Comparison of ENCODE assay signal across 8 cellular contexts in the genomic region with DNA sequence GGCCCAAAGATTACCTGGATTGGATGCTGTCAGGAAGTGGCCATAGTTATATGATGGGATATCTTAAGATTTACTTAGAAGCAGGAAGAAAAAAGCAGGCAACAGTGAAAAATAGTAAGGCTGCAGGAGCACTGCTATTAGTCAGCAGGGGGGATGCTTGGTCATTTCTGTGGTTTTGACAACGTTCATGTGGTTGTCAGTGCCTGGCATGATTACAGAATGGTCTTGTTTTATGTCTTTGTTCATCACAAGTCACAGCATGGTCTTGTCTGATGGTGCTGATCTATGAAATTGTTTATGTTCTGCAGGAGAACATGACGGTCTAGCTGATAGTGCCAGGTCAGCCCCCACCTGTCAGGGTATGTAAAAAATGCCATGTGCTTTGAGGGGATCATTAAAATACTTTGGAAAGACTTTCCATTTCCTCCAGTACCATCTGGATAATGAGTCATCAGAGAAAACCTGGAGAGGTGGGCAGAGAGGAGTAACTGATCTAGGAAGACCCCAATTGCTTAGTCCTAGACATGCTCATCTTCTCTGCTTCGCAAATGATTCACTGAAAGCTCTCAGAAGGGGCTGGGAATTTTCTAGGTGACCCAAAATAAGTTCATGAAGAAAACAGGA. TPM values are rescaled to one million over a fixed set of nuclear protein-coding genes. Genes with fewer than 3 reads are reported as not detected.
A peak's percentile ranks its signal among the peaks of the same experiment; 100 is the strongest.
DNase-seq lines count a peak whose midpoint lies in the region; ATAC-seq and TF ChIP-seq lines count a peak whose summit lies in the region.

No MANE protein-coding gene starts in this region.

- no peak for TF ChIP-seq POLR2A in esophagus muscularis mucosa (IDR thresholded peaks at IDR 0.05; ENCODE audit: low read depth)

- in situ Hi-C loops in GM13976 (cut with MboI; ENCODE audit: low sequenced_read_pairs, unreplicated experiment): no loop called here

- TF ChIP-seq CTCF in GM13976 (IDR thresholded peaks at IDR 0.05; ENCODE audit: borderline replicate concordance, control extremely low read depth, extremely low read depth, insufficient read depth, missing control alignments) (no peak), SK-N-SH (IDR thresholded peaks at IDR 0.05) (no peak), esophagus muscularis mucosa (IDR thresholded peaks at IDR 0.05) (no peak)

- TF ChIP-seq EP300 in SK-N-SH (IDR thresholded peaks at IDR 0.05; ENCODE audit: borderline replicate concordance in 1 of 2, low read depth in 1 of 2, low read length in 1 of 2) (peak in 1 of 2 experiments; percentile 57; a peak in 1 of 4 replicates), esophagus muscularis mucosa (IDR thresholded peaks at IDR 0.05) (no peak)

- H3K36me3 ChIP-seq in SK-N-SH (replicated peaks in 1 of 2; ENCODE audit: control insufficient read depth in 1 of 2, insufficient read depth in 2 of 2, low read length in 1 of 2): no peaks in the 10 kb centered on the region
- no peaks in the 10 kb centered on the region for H3K36me3 ChIP-seq in esophagus muscularis mucosa

- no peaks in the 10 kb centered on the region for H3K79me2 ChIP-seq in SK-N-SH (ENCODE audit: insufficient read depth)

- peak; percentile 58 for ATAC-seq in HG02588 (IDR thresholded peaks at IDR 0.05; ENCODE audit: unreplicated experiment)

- H3K9me3 ChIP-seq in SK-N-SH: no peaks in the 10 kb centered on the region
- H3K9me3 ChIP-seq in esophagus muscularis mucosa: no peaks in the 10 kb centered on the region

- no peak overlapping the region for H3K4me2 ChIP-seq in SK-N-SH

- no peak overlapping the region for H2AFZ ChIP-seq in SK-N-SH (ENCODE audit: low read depth)

- no peak overlapping the region; a peak in 1 of 4 replicates for H3K27ac ChIP-seq in SK-N-SH (ENCODE audit: low read depth in 2 of 2, low read length in 1 of 2)
- no peak overlapping the region for H3K27ac ChIP-seq in esophagus muscularis mucosa (replicated peaks in 1 of 4)

- no peak overlapping the region for H3K9ac ChIP-seq in SK-N-SH

- H3K9me2 ChIP-seq in SK-N-SH: no peaks in the 10 kb centered on the region

- H3K27me3 ChIP-seq in SK-N-SH (ENCODE audit: insufficient read depth): no peaks in the 10 kb centered on the region
- H3K27me3 ChIP-seq in esophagus muscularis mucosa: no peaks in the 10 kb centered on the region

- H3K4me3 ChIP-seq in SK-N-SH (ENCODE audit: low read depth in 2 of 2, low read length in 1 of 2) (no peak overlapping the region), esophagus muscularis mucosa (no peak overlapping the region)

- H3F3A ChIP-seq in SK-N-SH (replicated peaks; ENCODE audit: insufficient read depth): peaks cover 15% of the 10 kb centered on the region

- 33% methylated on average over 3 of the region's 3 CpGs for WGBS in SK-N-SH (ENCODE audit: low lambda C conversion rate)
- 67% methylated on average over 3 of the region's 3 CpGs for WGBS in esophagus muscularis mucosa

- CTCF ChIA-PET in SK-N-SH (lab: Yijun Ruan, JAX): no interaction called here

- TF ChIP-seq RAD21 in SK-N-SH (IDR thresholded peaks at IDR 0.05; ENCODE audit: low read length): no peak

- POLR2A ChIA-PET in SK-N-SH (lab: Yijun Ruan, JAX): no interaction called here

- DNase-seq in GM13976 (ENCODE audit: low spot score) (peak; percentile 13), SK-N-SH (no peak), kidney tubule cell (ENCODE audit: low spot score) (peak; percentile 85), activated gamma-delta T cell treated with Interleukin-2 at 50 U/mL for 16 hours (no peak), DMS114 treated with DMSO at 0.1 percent for 48 hours (lab: John Stamatoyannopoulos, UW; ENCODE audit: unreplicated experiment) (no peak), esophagus muscularis mucosa (ENCODE audit: extremely low spot score) (no peak)
- DNase-seq in NK-92 treated with Interleukin-12 subunit alpha and Interleukin-12 subunit beta, amount 100 ng/mL, for 24 hours (lab: John Stamatoyannopoulos, UW): no peak

- H3K4me1 ChIP-seq in SK-N-SH (ENCODE audit: control insufficient read depth in 1 of 2, insufficient read depth in 2 of 2, low read depth in 1 of 2, low read length in 1 of 2) (peaks cover 0 to 15% of the 10 kb centered on the region in 2 experiments; a peak in 3 of 4 replicates), esophagus muscularis mucosa (peaks cover 0 to 4% (median 2%) of the 10 kb centered on the region in 4 donors)

- no peaks in the 10 kb centered on the region for H4K20me1 ChIP-seq in SK-N-SH (ENCODE audit: insufficient read depth)

- intact Hi-C loops in esophagus muscularis mucosa (cut with DNase I): no loop called here

TF ChIP-seq in SK-N-SH, 30 proteins besides CTCF, POLR2A, EP300 and RAD21:
- TF ChIP-seq JUND (IDR thresholded peaks at IDR 0.05) (peak; percentile 67), TEAD4 (IDR thresholded peaks at IDR 0.05; ENCODE audit: borderline replicate concordance, insufficient read depth) (peak; percentile 67; the same call in 1 of the 2 replicates), POLR2AphosphoS5 (IDR thresholded peaks at IDR 0.05; ENCODE audit: low read depth, low read length) (peak; percentile 32; the same call in 1 of the 2 replicates), FOSL2 (IDR thresholded peaks at IDR 0.05; ENCODE audit: borderline replicate concordance, low read depth) (peak; percentile 43; the same call in 1 of the 2 replicates), RXRA (IDR thresholded peaks at IDR 0.05; ENCODE audit: borderline replicate concordance, low read depth) (peak; percentile 25; the same call in 1 of the 2 replicates), NFIC (IDR thresholded peaks at IDR 0.05; ENCODE audit: borderline replicate concordance) (peak; percentile 86), TCF12 (IDR thresholded peaks at IDR 0.05) (peak; percentile 90), GABPA (IDR thresholded peaks at IDR 0.05; ENCODE audit: low read depth) (no peak), CHD2 (IDR thresholded peaks at IDR 0.05; ENCODE audit: low read length, partially characterized antibody) (no peak)
- TF ChIP-seq, protein P1, sequence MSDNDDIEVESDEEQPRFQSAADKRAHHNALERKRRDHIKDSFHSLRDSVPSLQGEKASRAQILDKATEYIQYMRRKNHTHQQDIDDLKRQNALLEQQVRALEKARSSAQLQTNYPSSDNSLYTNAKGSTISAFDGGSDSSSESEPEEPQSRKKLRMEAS (IDR thresholded peaks at IDR 0.05; ENCODE audit: low read depth): peak; percentile 58
- TF ChIP-seq, protein P2, sequence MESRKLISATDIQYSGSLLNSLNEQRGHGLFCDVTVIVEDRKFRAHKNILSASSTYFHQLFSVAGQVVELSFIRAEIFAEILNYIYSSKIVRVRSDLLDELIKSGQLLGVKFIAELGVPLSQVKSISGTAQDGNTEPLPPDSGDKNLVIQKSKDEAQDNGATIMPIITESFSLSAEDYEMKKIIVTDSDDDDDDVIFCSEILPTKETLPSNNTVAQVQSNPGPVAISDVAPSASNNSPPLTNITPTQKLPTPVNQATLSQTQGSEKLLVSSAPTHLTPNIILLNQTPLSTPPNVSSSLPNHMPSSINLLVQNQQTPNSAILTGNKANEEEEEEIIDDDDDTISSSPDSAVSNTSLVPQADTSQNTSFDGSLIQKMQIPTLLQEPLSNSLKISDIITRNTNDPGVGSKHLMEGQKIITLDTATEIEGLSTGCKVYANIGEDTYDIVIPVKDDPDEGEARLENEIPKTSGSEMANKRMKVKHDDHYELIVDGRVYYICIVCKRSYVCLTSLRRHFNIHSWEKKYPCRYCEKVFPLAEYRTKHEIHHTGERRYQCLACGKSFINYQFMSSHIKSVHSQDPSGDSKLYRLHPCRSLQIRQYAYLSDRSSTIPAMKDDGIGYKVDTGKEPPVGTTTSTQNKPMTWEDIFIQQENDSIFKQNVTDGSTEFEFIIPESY (IDR thresholded peaks at IDR 0.05; ENCODE audit: borderline replicate concordance, low read depth): peak; percentile 53; the same call in 1 of the 2 replicates
- TF ChIP-seq, protein P3, sequence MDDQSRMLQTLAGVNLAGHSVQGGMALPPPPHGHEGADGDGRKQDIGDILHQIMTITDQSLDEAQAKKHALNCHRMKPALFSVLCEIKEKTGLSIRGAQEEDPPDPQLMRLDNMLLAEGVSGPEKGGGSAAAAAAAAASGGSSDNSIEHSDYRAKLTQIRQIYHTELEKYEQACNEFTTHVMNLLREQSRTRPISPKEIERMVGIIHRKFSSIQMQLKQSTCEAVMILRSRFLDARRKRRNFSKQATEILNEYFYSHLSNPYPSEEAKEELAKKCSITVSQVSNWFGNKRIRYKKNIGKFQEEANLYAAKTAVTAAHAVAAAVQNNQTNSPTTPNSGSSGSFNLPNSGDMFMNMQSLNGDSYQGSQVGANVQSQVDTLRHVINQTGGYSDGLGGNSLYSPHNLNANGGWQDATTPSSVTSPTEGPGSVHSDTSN (IDR thresholded peaks at IDR 0.05): peak; percentile 92
- TF ChIP-seq, protein P4, sequence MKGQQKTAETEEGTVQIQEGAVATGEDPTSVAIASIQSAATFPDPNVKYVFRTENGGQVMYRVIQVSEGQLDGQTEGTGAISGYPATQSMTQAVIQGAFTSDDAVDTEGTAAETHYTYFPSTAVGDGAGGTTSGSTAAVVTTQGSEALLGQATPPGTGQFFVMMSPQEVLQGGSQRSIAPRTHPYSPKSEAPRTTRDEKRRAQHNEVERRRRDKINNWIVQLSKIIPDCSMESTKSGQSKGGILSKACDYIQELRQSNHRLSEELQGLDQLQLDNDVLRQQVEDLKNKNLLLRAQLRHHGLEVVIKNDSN (IDR thresholded peaks at IDR 0.05; ENCODE audit: borderline replicate concordance, low read depth): no peak

RNA-seq across cellular contexts. Expression of a gene that starts 48.5 kb away (rescaled TPM):
- 11.4 and 13.1 TPM in 2 replicates for polyA plus RNA-seq in SK-N-SH (2012; rRNA removed)
- 19.4 and 23.2 TPM in 2 replicates for polyA plus RNA-seq in SK-N-SH (2012; cell fraction: cytosol; rRNA removed)
- polyA plus RNA-seq in SK-N-SH (2012; cell fraction: nucleus; rRNA removed): 3.1 and 5.8 TPM in 2 replicates
- 10 to 100 TPM; 11.1 to 18.3 (median 11.7) TPM for total RNA-seq in esophagus muscularis mucosa

RNA-seq across cellular contexts. Expression of a gene that starts 49.5 kb away (rescaled TPM):
- 0.23 and 0.37 TPM in 2 replicates for polyA plus RNA-seq in SK-N-SH (2012; rRNA removed)
- 0.08 and 0.15 TPM in 2 replicates for polyA plus RNA-seq in SK-N-SH (2012; cell fraction: cytosol; rRNA removed)
- polyA plus RNA-seq in SK-N-SH (2012; cell fraction: nucleus; rRNA removed): not detected in 2 replicates
- total RNA-seq in esophagus muscularis mucosa: not detected

Comparison
In these comparisons a context has a peak if more than half of its experiments do, and no peak if none do; other contexts are left out.
1. DNase-seq: peak in GM13976 (single experiment) and kidney tubule cell (single experiment); none in SK-N-SH (single experiment), activated gamma-delta T cell treated with Interleukin-2 at 50 U/mL for 16 hours (single experiment), DMS114 treated with DMSO at 0.1 percent for 48 hours (single experiment), NK-92 treated with Interleukin-12 subunit alpha and Interleukin-12 subunit beta, amount 100 ng/mL, for 24 hours (single experiment) and esophagus muscularis mucosa (single experiment).